In genomic region chr10:50415292-50415691, GRCh38 we compare ENCODE assay signal across 18 cellular contexts.
"Had no signal": no experiment of that assay in that cellular context is flagged by ENCODE, and none has a peak within 500 bp of the region (broad histone marks: within the 10 kb centered on the region; RNA-seq: fewer than 3 reads in every experiment).

No MANE protein-coding gene starts in this region.

- H3K27me3 Mint-ChIP-seq: activated naive CD4-positive, alpha-beta T cell treated with anti-CD3 and anti-CD28 coated beads, Interleukin-2, amount 50 U/mL, for 24 hours; activated T-cell treated with anti-CD3 and anti-CD28 coated beads, Interleukin-2, amount 50 U/mL, for 24 hours; naive B cell; stimulated activated memory B cell treated with anti-CD40 and anti-IgM and Interleukin-4, amounts not matched to agents 10 μg/mL and 1 μg/mL and 100 μg/mL, for 72 hours; T-cell had no signal

- ATAC-seq: stimulated activated memory B cell treated with anti-CD40 and anti-IgM and Interleukin-4, amounts not matched to agents 10 μg/mL and 1 μg/mL and 100 μg/mL, for 72 hours; T-cell had no signal

- H3K4me1 ChIP-seq: uterus had no signal

- H3K27me3 ChIP-seq: adrenal gland, dorsolateral prefrontal cortex, thyroid gland, uterus had no signal

- H3K27ac Mint-ChIP-seq: activated T-cell treated with anti-CD3 and anti-CD28 coated beads, Interleukin-2, amount 50 U/mL, for 24 hours; stimulated activated memory B cell treated with anti-CD40 and anti-IgM and Interleukin-4, amounts not matched to agents 10 μg/mL and 1 μg/mL and 100 μg/mL, for 72 hours; T-cell had no signal

- DNase-seq: activated CD4-positive, CD25-positive, alpha-beta regulatory T cell treated with anti-CD3 and anti-CD28 coated beads, Interleukin-2, amount 50 U/mL, for 72 hours; activated effector memory CD4-positive, alpha-beta T cell treated with Interleukin-2 at 50 U/mL for 16 hours; activated T-cell treated with anti-CD3 and anti-CD28 coated beads, Interleukin-2, amount 50 U/mL, for 24 hours; adrenal gland; dorsolateral prefrontal cortex; hippocampal formation; naive B cell; retina; stimulated activated CD4-positive, alpha-beta T cell treated with anti-CD3 and anti-CD28 coated beads, Interleukin-12 subunit alpha, Interleukin-12 subunit beta, amount 100 ng/mL, for 4 hours; stimulated activated CD4-positive, alpha-beta T cell treated with anti-CD3 and anti-CD28 coated beads, Interleukin-2, amount 100 ng/mL, for 24 hours; T-cell; thyroid gland; uterus had no signal

- H3K36me3 ChIP-seq: adrenal gland, cardiac muscle cell, neutrophil, thyroid gland, uterus had no signal

- H3K4me3 ChIP-seq: cardiac muscle cell, lung, thyroid gland, uterus had no signal

- H3K4me3 Mint-ChIP-seq: activated naive CD4-positive, alpha-beta T cell treated with anti-CD3 and anti-CD28 coated beads, Interleukin-2, amount 50 U/mL, for 24 hours; activated T-cell treated with anti-CD3 and anti-CD28 coated beads, Interleukin-2, amount 50 U/mL, for 24 hours; stimulated activated memory B cell treated with anti-CD40 and anti-IgM and Interleukin-4, amounts not matched to agents 10 μg/mL and 1 μg/mL and 100 μg/mL, for 72 hours had no signal

- H3K9me3 Mint-ChIP-seq: activated naive CD4-positive, alpha-beta T cell treated with anti-CD3 and anti-CD28 coated beads, Interleukin-2, amount 50 U/mL, for 24 hours; activated T-cell treated with anti-CD3 and anti-CD28 coated beads, Interleukin-2, amount 50 U/mL, for 24 hours; naive B cell; stimulated activated memory B cell treated with anti-CD40 and anti-IgM and Interleukin-4, amounts not matched to agents 10 μg/mL and 1 μg/mL and 100 μg/mL, for 72 hours; T-cell had no signal

- H3K36me3 Mint-ChIP-seq: naive B cell had no signal

- H3K9me3 ChIP-seq: adrenal gland, neutrophil, thyroid gland, uterus had no signal

- H3K27ac ChIP-seq: adrenal gland, cardiac muscle cell, neutrophil, thyroid gland, uterus had no signal
